In the genomic region with DNA sequence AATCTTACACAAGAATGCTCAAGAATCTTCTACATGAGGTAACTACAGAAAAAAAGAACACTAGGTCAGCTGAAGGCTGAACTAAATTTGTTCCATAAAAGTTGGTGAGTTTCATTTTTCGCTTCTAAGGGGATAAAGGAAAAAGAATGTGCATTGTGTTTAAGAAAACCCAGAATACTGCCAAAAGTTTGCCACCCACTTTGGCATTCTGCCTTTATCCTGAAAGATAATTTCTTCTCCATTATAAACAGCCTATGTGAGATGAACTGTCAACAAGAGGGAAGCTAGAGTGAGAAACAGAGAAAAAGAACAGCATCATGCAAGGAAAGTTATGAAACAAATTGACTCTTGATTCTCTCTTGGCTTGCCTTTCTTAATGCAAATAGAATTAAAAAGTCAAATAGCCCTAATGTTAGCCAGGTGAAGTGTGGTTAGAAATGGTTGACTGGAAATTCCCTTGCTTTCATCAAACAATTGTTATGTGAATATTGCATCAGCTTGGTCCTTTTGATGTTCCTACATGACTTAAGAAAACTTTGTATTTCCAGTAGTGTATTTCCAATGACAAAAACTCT, we compare ENCODE assay signal across 14 cellular contexts. TPM values are rescaled to one million over a fixed set of nuclear protein-coding genes. Genes with fewer than 3 reads are reported as not detected.
DNase-seq lines count a peak whose midpoint lies in the region; ATAC-seq, FAIRE-seq and TF ChIP-seq lines count a peak whose summit lies in the region.
"Had no signal": no experiment of that assay in that cellular context is flagged by ENCODE, and none has a peak within 500 bp of the region (broad histone marks: within the 10 kb centered on the region; RNA-seq: fewer than 3 reads in every experiment).

No MANE protein-coding gene starts in this region.

- H3K9me3 ChIP-seq in HepG2 (ENCODE audit: low read length) (no peaks in the 10 kb centered on the region), ascending aorta (no peaks in the 10 kb centered on the region), right atrium auricular region (no peaks in the 10 kb centered on the region)

- no peak overlapping the region for H3K9ac ChIP-seq in HepG2 (ENCODE audit: insufficient read depth, low read depth, low read length)

- in situ Hi-C loops in HepG2 (cut with HindIII; ENCODE audit: extremely low pct_ligation_motif_present, low pct_unique_long_range_greater_than_20kb), result no loop called here

- FAIRE-seq in HepG2 (lab: Jason Lieb, UNC), result peak; percentile 46

- no TSS peak for BruUV-seq in HepG2 (replicated peaks; lab: Mats Ljungman, UMichigan)

- POLR2A ChIA-PET in HepG2 (lab: Yijun Ruan, JAX), result interaction anchor here (1.2 to 4.5 kb wide), 3 partner anchors 8 to 31 kb away, joined by 3 to 65 read pairs (median 6); partner anchors contain the start of genes STEAP1 and STEAP2

- intact Hi-C loops in HepG2 (cut with micrococcal nuclease; ENCODE audit: unreplicated experiment) (no loop called here), ascending aorta (cut with DNase I) (no loop called here)

- H3K36me3 ChIP-seq in HepG2 (replicated peaks in 1 of 2; ENCODE audit: control insufficient read depth in 1 of 2, insufficient read depth in 2 of 2, low read length in 2 of 2), result no peaks in the 10 kb centered on the region
- no peaks in the 10 kb centered on the region for H3K36me3 ChIP-seq in ascending aorta
- H3K36me3 ChIP-seq in right atrium auricular region, result no peaks in the 10 kb centered on the region

- DNase-seq in EL, result peak; percentile 5
- DNase-seq in astrocyte of the hippocampus (ENCODE audit: low read depth, low spot score), result peak; percentile 26
- DNase-seq in HepG2 (ENCODE audit: low spot score), result peak; percentile 35
- no peak for DNase-seq in NCI-H2107 treated with DMSO at 0.1 percent for 48 hours (lab: John Stamatoyannopoulos, UW; ENCODE audit: unreplicated experiment)
- no peak for DNase-seq in ascending aorta (ENCODE audit: low spot score in 2 of 2)
- DNase-seq in right atrium auricular region (ENCODE audit: low spot score), result no peak
- DNase-seq: cerebellar nuclear complex, DMS 273 treated with DMSO at 0.1 percent for 48 hours, NCI-H1930, SHP77 had no signal

- no peaks in the 10 kb centered on the region for H4K20me1 ChIP-seq in HepG2 (ENCODE audit: insufficient read depth, low read length)

- 80% methylated on average over 1 of the region's 1 CpG for WGBS in HepG2 (ENCODE audit: low lambda C conversion rate)

- no peak overlapping the region for H3K4me2 ChIP-seq in HepG2 (ENCODE audit: low read depth, low read length)

- H3K4me3 ChIP-seq in HepG2 (replicated peaks in 1 of 3; ENCODE audit: insufficient read depth in 1 of 3, low read depth in 2 of 3, low read length in 3 of 3) (no peak overlapping the region), ascending aorta (no peak overlapping the region), right atrium auricular region (no peak overlapping the region)

- TF ChIP-seq RAD21 in Ishikawa (IDR thresholded peaks at IDR 0.05; ENCODE audit: low read depth) (no peak), HepG2 (CRISPR knock-in tag; IDR thresholded peaks at IDR 0.05) (no peak)

- CTCF ChIA-PET in HepG2 (lab: Yijun Ruan, JAX; ENCODE audit: low intra/inter-chr PET ratio, low total read pairs), result no interaction called here

- H3K79me2 ChIP-seq in HepG2 (ENCODE audit: insufficient read depth, low read length), result no peaks in the 10 kb centered on the region

- H3K27me3 ChIP-seq in HepG2 (ENCODE audit: control insufficient read depth in 1 of 2, insufficient read depth in 2 of 2, low read length in 2 of 2) (no peaks in the 10 kb centered on the region), ascending aorta (no peaks in the 10 kb centered on the region), right atrium auricular region (no peaks in the 10 kb centered on the region)

- H2AFZ ChIP-seq in HepG2 (ENCODE audit: low read length), result no peak overlapping the region

- TF ChIP-seq CTCF in HepG2 (CRISPR knock-in tag; IDR thresholded peaks at IDR 0.05) (no peak), ascending aorta (IDR thresholded peaks at IDR 0.05) (no peak), right atrium auricular region (IDR thresholded peaks at IDR 0.05) (no peak)

- ATAC-seq in HepG2 (no peak), GM18907 (IDR thresholded peaks at IDR 0.05; ENCODE audit: unreplicated experiment) (no peak)

- H3K4me1 ChIP-seq in HepG2 (ENCODE audit: insufficient read depth, low read length), result peaks cover 29% of the 10 kb centered on the region
- no peaks in the 10 kb centered on the region for H3K4me1 ChIP-seq in ascending aorta
- H3K4me1 ChIP-seq in right atrium auricular region, result no peaks in the 10 kb centered on the region

- TF ChIP-seq POLR2A in HepG2 (IDR thresholded peaks at IDR 0.05; ENCODE audit: insufficient read depth in 1 of 2, low read depth in 2 of 2, low read length in 2 of 2), result no peak

- H3K27ac ChIP-seq in HepG2 (ENCODE audit: extremely low read length, insufficient read depth, low read length), result peak overlapping the region; percentile 1
- no peak overlapping the region for H3K27ac ChIP-seq in ascending aorta
- no peak overlapping the region for H3K27ac ChIP-seq in right atrium auricular region

- TF ChIP-seq EP300 in Ishikawa (IDR thresholded peaks at IDR 0.05; ENCODE audit: borderline replicate concordance), result no peak
- TF ChIP-seq EP300 in HepG2 (IDR thresholded peaks at IDR 0.05; ENCODE audit: low read depth in 2 of 2, low read length in 2 of 2), result 0 out of 4 replicates have a peak, but pooled peaks of 1 of the 2 experiments have one; percentile 31
- no peak for TF ChIP-seq EP300 in HepG2 (CRISPR knock-in tag; IDR thresholded peaks at IDR 0.05; ENCODE audit: borderline replicate concordance)

TF ChIP-seq in Ishikawa, 13 proteins besides CTCF, POLR2A, EP300 and RAD21:
- no peak for TF ChIP-seq FOXM1 (IDR thresholded peaks at IDR 0.05; ENCODE audit: borderline replicate concordance, low read depth)
- TF ChIP-seq NFIC (IDR thresholded peaks at IDR 0.05), result peak; percentile 70

RNA-seq across cellular contexts. Expression of gene STEAP1, which starts 25.8 kb away (rescaled TPM):
- 17.3 and 24.2 TPM in 2 replicates for total RNA-seq in HepG2 (2016; rRNA removed; fragmentation: Illumina TruSeq; extraction: Trizol)
- 5.6 and 6.9 TPM in 2 replicates for total RNA-seq in HepG2 (2016; cell fraction: cytosol; rRNA removed; fragmentation: Illumina TruSeq; extraction: Trizol; ENCODE audit: low read depth)
- 17.3 and 24.0 TPM in 2 replicates for total RNA-seq in HepG2 (2016; cell fraction: insoluble cytoplasmic fraction; rRNA removed; fragmentation: Illumina TruSeq; extraction: Trizol)
- total RNA-seq in HepG2 (2016; cell fraction: membrane; rRNA removed; fragmentation: Illumina TruSeq; extraction: Trizol), result 6.2 and 7.4 TPM in 2 replicates
- 20.3 and 22.1 TPM in 2 replicates for total RNA-seq in HepG2 (2016; cell fraction: nucleus; rRNA removed; fragmentation: Illumina TruSeq; extraction: Trizol)
- polyA plus RNA-seq in HepG2 (2011; rRNA removed), result 22.2 and 23.2 TPM in 2 replicates
- 11.0 and 22.5 TPM in 2 replicates for polyA plus RNA-seq in HepG2 (2011; cell fraction: cytosol; rRNA removed)
- 6.9 and 11.7 TPM in 2 replicates for polyA plus RNA-seq in HepG2 (2011; cell fraction: nucleus; rRNA removed)
- polyA plus RNA-seq in HepG2 (2012), result 23.5 and 39.3 TPM in 2 replicates
- 3.9 and 4.2 TPM in 2 replicates for polyA plus RNA-seq in HepG2 (2016; cell fraction: cytosol; fragmentation: Illumina TruSeq; extraction: Trizol; ENCODE audit: low read depth)
- polyA plus RNA-seq in HepG2 (2016; cell fraction: insoluble cytoplasmic fraction; fragmentation: Illumina TruSeq; extraction: Trizol; ENCODE audit: low read depth), result 15.0 and 16.3 TPM in 2 replicates
- 4.1 and 5.3 TPM in 2 replicates for polyA plus RNA-seq in HepG2 (2016; cell fraction: membrane; fragmentation: Illumina TruSeq; extraction: Trizol; ENCODE audit: low read depth)
- polyA plus RNA-seq in HepG2 (2016; cell fraction: nucleus; fragmentation: Illumina TruSeq; extraction: Trizol; ENCODE audit: insufficient read depth, low read depth), result 32.3 and 34.0 TPM in 2 replicates
- polyA minus RNA-seq in HepG2 (2011; rRNA and poly(A)+ RNA removed; ENCODE audit: low replicate concordance), result 3.2 TPM in 1 of 2 replicates, not detected in the other
- 6.7 and 7.2 TPM in 2 replicates for polyA minus RNA-seq in HepG2 (2011; cell fraction: cytosol; rRNA and poly(A)+ RNA removed)
- polyA minus RNA-seq in HepG2 (2011; cell fraction: nucleus; rRNA and poly(A)+ RNA removed), result 6.3 and 13.8 TPM in 2 replicates
- total RNA-seq in ascending aorta, result 2.1 TPM
- 1 to 10 TPM; 1.8 to 8.7 TPM for total RNA-seq in right atrium auricular region
- polyA plus RNA-seq: neural cell had no signal

RNA-seq across cellular contexts. Expression of gene STEAP2, which starts 31.4 kb away (rescaled TPM):
- 3.5 and 4.3 TPM in 2 replicates for total RNA-seq in HepG2 (2016; rRNA removed; fragmentation: Illumina TruSeq; extraction: Trizol)
- total RNA-seq in HepG2 (2016; cell fraction: cytosol; rRNA removed; fragmentation: Illumina TruSeq; extraction: Trizol; ENCODE audit: low read depth), result 0.61 and 0.62 TPM in 2 replicates
- 2.5 and 4.6 TPM in 2 replicates for total RNA-seq in HepG2 (2016; cell fraction: insoluble cytoplasmic fraction; rRNA removed; fragmentation: Illumina TruSeq; extraction: Trizol)
- 1.3 and 1.4 TPM in 2 replicates for total RNA-seq in HepG2 (2016; cell fraction: membrane; rRNA removed; fragmentation: Illumina TruSeq; extraction: Trizol)
- total RNA-seq in HepG2 (2016; cell fraction: nucleus; rRNA removed; fragmentation: Illumina TruSeq; extraction: Trizol), result 7.7 and 8.2 TPM in 2 replicates
- polyA plus RNA-seq in HepG2 (2011; rRNA removed), result 4.4 and 4.5 TPM in 2 replicates
- 1.2 and 2.6 TPM in 2 replicates for polyA plus RNA-seq in HepG2 (2011; cell fraction: cytosol; rRNA removed)
- polyA plus RNA-seq in HepG2 (2011; cell fraction: nucleus; rRNA removed), result 3.6 and 6.6 TPM in 2 replicates
- 3.1 and 8.3 TPM in 2 replicates for polyA plus RNA-seq in HepG2 (2012)
- polyA plus RNA-seq in HepG2 (2016; cell fraction: cytosol; fragmentation: Illumina TruSeq; extraction: Trizol; ENCODE audit: low read depth), result 0.43 and 0.48 TPM in 2 replicates
- polyA plus RNA-seq in HepG2 (2016; cell fraction: insoluble cytoplasmic fraction; fragmentation: Illumina TruSeq; extraction: Trizol; ENCODE audit: low read depth), result 1.3 and 1.6 TPM in 2 replicates
- 0.32 and 0.36 TPM in 2 replicates for polyA plus RNA-seq in HepG2 (2016; cell fraction: membrane; fragmentation: Illumina TruSeq; extraction: Trizol; ENCODE audit: low read depth)
- polyA plus RNA-seq in HepG2 (2016; cell fraction: nucleus; fragmentation: Illumina TruSeq; extraction: Trizol; ENCODE audit: insufficient read depth, low read depth), result 6.7 TPM in 2 replicates
- polyA minus RNA-seq in HepG2 (2011; rRNA and poly(A)+ RNA removed; ENCODE audit: low replicate concordance), result 3.0 TPM in 1 of 2 replicates, not detected in the other
- 4.0 and 6.4 TPM in 2 replicates for polyA minus RNA-seq in HepG2 (2011; cell fraction: cytosol; rRNA and poly(A)+ RNA removed)
- 13.1 and 20.3 TPM in 2 replicates for polyA minus RNA-seq in HepG2 (2011; cell fraction: nucleus; rRNA and poly(A)+ RNA removed)
- total RNA-seq in ascending aorta, result 18.7 TPM
- 10 to 100 TPM; 22.2 to 26.7 TPM for total RNA-seq in right atrium auricular region
- total RNA-seq: activated CD8-positive, alpha-beta memory T cell treated with anti-CD3 and anti-CD28 coated beads for 36 hours had no signal

Comparison
In these comparisons a context has a peak if more than half of its experiments do, and no peak if none do; other contexts are left out.
1. DNase-seq: peak in EL (single experiment), astrocyte of the hippocampus (single experiment) and HepG2 (single experiment); none in NCI-H2107 treated with DMSO at 0.1 percent for 48 hours (single experiment), ascending aorta (0 of 2) and right atrium auricular region (single experiment).